28 cellular contexts compared by ENCODE assay signal in the genomic region with DNA sequence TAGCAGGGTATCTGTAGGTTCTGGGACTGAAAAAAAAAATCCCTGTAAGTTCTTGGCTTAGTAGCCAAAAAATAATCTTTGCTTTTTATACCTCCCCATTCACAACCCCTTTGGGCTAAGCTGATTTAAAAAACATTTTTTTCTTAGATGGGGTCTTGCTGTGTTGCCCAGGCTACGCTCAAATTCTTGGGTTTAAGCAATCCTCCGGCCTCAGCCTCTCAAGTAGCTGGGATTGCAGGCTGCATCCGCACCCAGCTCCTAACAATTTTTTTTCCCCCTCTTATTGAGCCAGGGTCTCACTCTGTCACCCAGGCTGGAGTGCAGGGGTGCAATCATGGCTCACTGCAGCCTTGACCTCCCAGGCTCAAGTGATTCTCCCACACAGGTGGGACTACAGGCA. TPM values are rescaled to one million over a fixed set of nuclear protein-coding genes. Genes with fewer than 3 reads are reported as not detected.
DNase-seq lines count a peak whose midpoint lies in the region; ATAC-seq, FAIRE-seq and TF ChIP-seq lines count a peak whose summit lies in the region.
"Had no signal": no experiment of that assay in that cellular context is flagged by ENCODE, and none has a peak within 500 bp of the region (broad histone marks: within the 10 kb centered on the region; RNA-seq: fewer than 3 reads in every experiment).

No MANE protein-coding gene starts in this region.

- H2AFZ ChIP-seq in PC-9: no peak overlapping the region
- H2AFZ ChIP-seq in mammary epithelial cell (ENCODE audit: low read depth, low read length): no peak overlapping the region
- H2AFZ ChIP-seq: GM23248 had no signal

- CTCF ChIA-PET in A549 (lab: Yijun Ruan, JAX) (interaction anchor here (0.7 kb wide), 1 partner anchor 735 kb away, joined by 3 read pairs; no protein-coding TSS in a partner anchor), PC-9 (lab: Charles Lee) (no interaction called here), mammary epithelial cell (lab: Charles Lee; ENCODE audit: low non-redundant PET) (no interaction called here), RWPE1 (lab: Yijun Ruan, JAX) (interaction anchor here (0.5 to 0.6 kb wide), 2 partner anchors 9 to 11 kb away, joined by 3 read pairs; a partner anchor contains a TSS)

- no peak for TF ChIP-seq POLR2A in A549 (IDR thresholded peaks at IDR 0.05; ENCODE audit: low read length)

- TF ChIP-seq EP300 in A549 (IDR thresholded peaks at IDR 0.05): no peak

- H3K79me2 ChIP-seq in PC-9 (ENCODE audit: low read depth) (no peaks in the 10 kb centered on the region), mammary epithelial cell (ENCODE audit: insufficient read depth, low read length) (no peaks in the 10 kb centered on the region)

- BruUV-seq in PC-9 (replicated peaks; lab: Mats Ljungman, UMichigan): no TSS peak
- TSS peak; percentile 0 for BruUV-seq in mammary epithelial cell (replicated peaks; lab: Mats Ljungman, UMichigan)

- no peak overlapping the region for H3K9ac ChIP-seq in mammary epithelial cell (ENCODE audit: insufficient read depth, low read length)
- H3K9ac ChIP-seq: BLaER1, GM23248, KMS-11 had no signal

- TF ChIP-seq RAD21 in A549 (conservative IDR thresholded peaks at IDR 0.05 in 1 of 2, IDR thresholded peaks at IDR 0.05 in 1 of 2): no peak

- H3K27me3 ChIP-seq in PC-9 (ENCODE audit: insufficient read depth, low read depth): no peaks in the 10 kb centered on the region
- no peaks in the 10 kb centered on the region for H3K27me3 ChIP-seq in mammary epithelial cell (ENCODE audit: insufficient read depth, low read length)
- no peaks in the 10 kb centered on the region for H3K27me3 ChIP-seq in neutrophil
- H3K27me3 ChIP-seq: BLaER1 had no signal

- no peaks in the 10 kb centered on the region; the same call in 2 of the 3 replicates for H3K9me3 ChIP-seq in A549
- no peaks in the 10 kb centered on the region for H3K9me3 ChIP-seq in PC-9 (ENCODE audit: insufficient read depth, low read depth)
- H3K9me3 ChIP-seq in mammary epithelial cell (replicated peaks; ENCODE audit: insufficient read depth, low read length): no peaks in the 10 kb centered on the region
- H3K9me3 ChIP-seq in neutrophil: no peaks in the 10 kb centered on the region

- 99% methylated on average over 3 of the region's 3 CpGs for WGBS in A549 (ENCODE audit: missing lambda C conversion rate)
- WGBS in mammary epithelial cell (ENCODE audit: low coverage, missing lambda C conversion rate): 100% methylated on average over 2 of the region's 3 CpGs

- POLR2A ChIA-PET in A549 (lab: Yijun Ruan, JAX) (no interaction called here), PC-9 (lab: Charles Lee; ENCODE audit: unreplicated experiment) (interaction anchor here (0.7 kb wide), 1 partner anchor 26 kb away, joined by 4 read pairs; no protein-coding TSS in a partner anchor), RWPE1 (lab: Yijun Ruan, JAX; ENCODE audit: low non-redundant PET) (no interaction called here)

- peaks cover 46% of the 10 kb centered on the region for H3F3A ChIP-seq in PC-9 (ENCODE audit: insufficient read depth, low read depth)

- no peaks in the 10 kb centered on the region for H4K20me1 ChIP-seq in PC-9 (ENCODE audit: insufficient read depth)
- H4K20me1 ChIP-seq in mammary epithelial cell (ENCODE audit: insufficient read depth, low read length): no peaks in the 10 kb centered on the region
- H4K20me1 ChIP-seq: BLaER1 had no signal

- peak overlapping the region in 1 of 2 experiments; percentile 41; a peak in 3 of 6 replicates for H3K27ac ChIP-seq in A549
- peak overlapping the region; percentile 63 for H3K27ac ChIP-seq in PC-9
- no peak overlapping the region for H3K27ac ChIP-seq in mammary epithelial cell (ENCODE audit: insufficient read depth, low read depth, low read length)
- peak overlapping the region; percentile 58 for H3K27ac ChIP-seq in neutrophil
- no peak overlapping the region for H3K27ac ChIP-seq in RWPE1
- H3K27ac ChIP-seq: BLaER1, GM23248, KMS-11 had no signal

- peaks cover 15% of the 10 kb centered on the region for H3K4me1 ChIP-seq in A549
- peaks cover 22% of the 10 kb centered on the region for H3K4me1 ChIP-seq in PC-9 (replicated peaks; ENCODE audit: insufficient read depth)
- H3K4me1 ChIP-seq in mammary epithelial cell (ENCODE audit: insufficient read depth, low read length): no peaks in the 10 kb centered on the region
- peaks cover 7 to 11% of the 10 kb centered on the region in 2 experiments for H3K4me1 ChIP-seq in neutrophil (ENCODE audit: control insufficient read depth in 1 of 2, insufficient read depth in 1 of 2, low read depth in 1 of 2, low read length in 1 of 2)
- H3K4me1 ChIP-seq: BLaER1 had no signal

- peaks cover 29% of the 10 kb centered on the region for H3K36me3 ChIP-seq in PC-9 (ENCODE audit: low read depth)
- H3K36me3 ChIP-seq in mammary epithelial cell (ENCODE audit: insufficient read depth, low read length): peaks cover 15% of the 10 kb centered on the region
- peaks cover 67% of the 10 kb centered on the region for H3K36me3 ChIP-seq in neutrophil

- intact Hi-C loops in PC-9 (cut with micrococcal nuclease; ENCODE audit: unreplicated experiment) (no loop called here), mammary epithelial cell (cut with micrococcal nuclease) (no loop called here)

- no peak for DNase-seq in A549 (ENCODE audit: low read depth in 1 of 2, low spot score in 1 of 2)
- DNase-seq in PC-9: no peak
- DNase-seq in mammary epithelial cell: no peak
- DNase-seq in RWPE1 (ENCODE audit: low spot score): no peak
- DNase-seq in NCI-H2196 (lab: John Stamatoyannopoulos, UW; ENCODE audit: unreplicated experiment): no peak
- DNase-seq: CD4-positive, CD25-positive, alpha-beta regulatory T cell; DMS153; DND-41; H7; NCI-H1048; NCI-H1417 treated with DMSO at 0.1 percent for 48 hours; NCI-H187; NCI-H2081 treated with DMSO at 0.1 percent for 48 hours; NCI-H2171; NCI-H345; NCI-H524; NCI-H774; SHP77 treated with DMSO at 0.1 percent for 48 hours had no signal

- H3K4me3 ChIP-seq in A549 (no peak overlapping the region), PC-9 (no peak overlapping the region), mammary epithelial cell (replicated peaks in 1 of 3; ENCODE audit: insufficient read depth in 1 of 3, low read depth in 2 of 3, low read length in 3 of 3) (no peak overlapping the region), neutrophil (ENCODE audit: low read depth in 1 of 2, low read length in 1 of 2) (no peak overlapping the region)
- H3K4me3 ChIP-seq: BLaER1, GM23248 had no signal

- no peak for TF ChIP-seq CTCF in A549 (IDR thresholded peaks at IDR 0.05)
- TF ChIP-seq CTCF in PC-9 (conservative IDR thresholded peaks at IDR 0.05): no peak
- no peak for TF ChIP-seq CTCF in mammary epithelial cell (conservative IDR thresholded peaks at IDR 0.05 in 1 of 2, IDR thresholded peaks at IDR 0.05 in 1 of 2; ENCODE audit: extremely low read depth in 1 of 2, insufficient read depth in 1 of 2, low read depth in 1 of 2, low read length in 2 of 2)
- TF ChIP-seq CTCF in neutrophil (IDR thresholded peaks at IDR 0.05): no peak
- TF ChIP-seq CTCF in RWPE1 (conservative IDR thresholded peaks at IDR 0.05; ENCODE audit: low read depth): no peak

- H3K4me2 ChIP-seq in A549 (peak overlapping the region; percentile 14; the same call in 1 of the 3 replicates), PC-9 (peak overlapping the region; percentile 17), mammary epithelial cell (ENCODE audit: insufficient read depth, low read depth, low read length) (no peak overlapping the region)
- H3K4me2 ChIP-seq: BLaER1, KMS-11 had no signal

- no peak for ATAC-seq in A549
- no peak for ATAC-seq in GM21717 (IDR thresholded peaks at IDR 0.05; ENCODE audit: unreplicated experiment)
- ATAC-seq in HG03469 (IDR thresholded peaks at IDR 0.05; ENCODE audit: unreplicated experiment): no peak
- ATAC-seq: PC-3 had no signal

- in situ Hi-C loops in mammary epithelial cell (cut with MboI; ENCODE audit: low sequenced_read_pairs in 2 of 2): no loop called here

- no peaks in the 10 kb centered on the region for H3K9me2 ChIP-seq in PC-9 (ENCODE audit: insufficient read depth)

- dilution Hi-C loops in mammary epithelial cell (cut with HindIII; ENCODE audit: low sequenced_read_pairs): loop anchor here (5.0 kb wide), 1 partner anchor 100 kb away; no protein-coding TSS in a partner anchor

- FAIRE-seq in A549 (lab: Jason Lieb, UNC): no peak
- FAIRE-seq: GM19239 had no signal

TF ChIP-seq in A549, 52 proteins besides CTCF, POLR2A, EP300 and RAD21 (continues in another document):
- TF ChIP-seq NFE2L2 (conservative IDR thresholded peaks at IDR 0.05; ENCODE audit: low read length) (no peak), KDM5A (IDR thresholded peaks at IDR 0.05) (no peak), EHMT2 (IDR thresholded peaks at IDR 0.05; ENCODE audit: low read depth) (no peak), POLR2AphosphoS2 (conservative IDR thresholded peaks at IDR 0.05; ENCODE audit: low read length) (no peak), CHD4 (IDR thresholded peaks at IDR 0.05; ENCODE audit: borderline replicate concordance) (no peak)

RNA-seq across cellular contexts. Expression of a gene that starts 9.1 kb away (rescaled TPM):
- 0.10 and 0.11 TPM in 2 replicates for polyA plus RNA-seq in A549 (2011; rRNA removed)
- polyA plus RNA-seq in A549 (2012; cell fraction: cytosol; rRNA removed): 0.11 and 0.21 TPM in 2 replicates
- polyA plus RNA-seq in A549 (2012; cell fraction: nucleus; rRNA removed): 0.40 and 0.43 TPM in 2 replicates
- 0.21 to 0.31 TPM (median 0.22 TPM) in 3 replicates for polyA plus RNA-seq in A549 (2017; fragmentation: RNase III; extraction: RNeasy Plus Mini Kit Qiagen cat#74134 plus additional on column Dnase treatment)
- 0.50 TPM in 1 of 2 replicates, not detected in the other for polyA minus RNA-seq in A549 (2011; rRNA and poly(A)+ RNA removed)
- total RNA-seq in PC-9 (2021): 0.20 TPM in 1 of 2 replicates, not detected in the other
- total RNA-seq in mammary epithelial cell: under 1 TPM; 0.17 to 0.38 TPM
- 0.16 TPM for polyA plus RNA-seq in mammary epithelial cell
- 5.4 TPM for polyA minus RNA-seq in mammary epithelial cell
- total RNA-seq: CD4-positive, CD25-positive, alpha-beta regulatory T cell; HT1080 had no signal
- polyA plus RNA-seq: AG04450; CD4-positive, CD25-positive, alpha-beta regulatory T cell had no signal

RNA-seq across cellular contexts. Expression of a gene that starts 49.9 kb away (rescaled TPM):
- polyA plus RNA-seq in A549 (2011; rRNA removed): 289 and 299 TPM in 2 replicates
- polyA plus RNA-seq in A549 (2012; cell fraction: cytosol; rRNA removed): 371 and 423 TPM in 2 replicates
- 148 and 217 TPM in 2 replicates for polyA plus RNA-seq in A549 (2012; cell fraction: nucleus; rRNA removed)
- polyA plus RNA-seq in A549 (2017; fragmentation: RNase III; extraction: RNeasy Plus Mini Kit Qiagen cat#74134 plus additional on column Dnase treatment): 307 to 334 TPM (median 308 TPM) in 3 replicates
- polyA minus RNA-seq in A549 (2011; rRNA and poly(A)+ RNA removed): 166 and 203 TPM in 2 replicates
- total RNA-seq in PC-9 (2021): 448 and 674 TPM in 2 replicates
- 100 to 1,000 TPM in 1 of 2 donors, 10 to 100 TPM in 1; 63.7 to 140 TPM for total RNA-seq in mammary epithelial cell
- 224 TPM for polyA plus RNA-seq in mammary epithelial cell
- polyA minus RNA-seq in mammary epithelial cell: 311 TPM

RNA-seq across cellular contexts. Expression of a gene that starts 50.4 kb away (rescaled TPM):
- polyA plus RNA-seq in A549 (2011; rRNA removed) (35.8 and 38.0 TPM in 2 replicates), A549 (2017; fragmentation: RNase III; extraction: RNeasy Plus Mini Kit Qiagen cat#74134 plus additional on column Dnase treatment) (14.9 to 15.3 TPM (median 14.9 TPM) in 3 replicates), mammary epithelial cell (14.9 TPM)
- 10.8 and 12.0 TPM in 2 replicates for polyA plus RNA-seq in A549 (2012; cell fraction: cytosol; rRNA removed)
- 8.8 and 12.4 TPM in 2 replicates for polyA plus RNA-seq in A549 (2012; cell fraction: nucleus; rRNA removed)
- 23.9 and 31.2 TPM in 2 replicates for polyA minus RNA-seq in A549 (2011; rRNA and poly(A)+ RNA removed)
- total RNA-seq in PC-9 (2021) (46.1 and 54.5 TPM in 2 replicates), mammary epithelial cell (10 to 100 TPM; 15.3 to 25.7 TPM)
- 26.4 TPM for polyA minus RNA-seq in mammary epithelial cell

Comparison
In these comparisons a context has a peak if more than half of its experiments do, and no peak if none do; other contexts are left out.
1. H3K27ac ChIP-seq: peak in PC-9 (single experiment) and neutrophil (single experiment); none in mammary epithelial cell (single experiment) and RWPE1 (single experiment).
2. CTCF ChIA-PET loops: an anchor here in A549 (0.7 kb wide) and RWPE1 (0.5 to 0.6 kb wide); none called in PC-9 and mammary epithelial cell.